8 cellular contexts compared by ENCODE assay signal in genomic region chr17:77528516-77529327, GRCh38.
DNase-seq lines count a peak whose midpoint lies in the region; ATAC-seq, FAIRE-seq and TF ChIP-seq lines count a peak whose summit lies in the region.

No MANE protein-coding gene starts in this region.

- no peak for DNase-seq in GM23248
- DNase-seq in NCI-H524 treated with DMSO at 0.1 percent for 48 hours (lab: John Stamatoyannopoulos, UW), result peak; percentile 75
- DNase-seq in cerebellar cortex (ENCODE audit: low spot score), result peak; percentile 50
- no peak for DNase-seq in GM12892 (ENCODE audit: insufficient read length)
- DNase-seq in DMS53 (lab: John Stamatoyannopoulos, UW), result no peak

- H3K4me3 ChIP-seq in GM23248, result peak overlapping the region; percentile 46
- peak overlapping the region; percentile 45 for H3K4me3 ChIP-seq in neuron (ENCODE audit: low read length)

- H3K4me1 ChIP-seq in GM23248 (ENCODE audit: insufficient read depth) (no peaks in the 10 kb centered on the region), neuron (ENCODE audit: insufficient read depth, low read length) (no peaks in the 10 kb centered on the region)

- no peaks in the 10 kb centered on the region for H3K79me2 ChIP-seq in GM23248 (ENCODE audit: insufficient read depth)

- peak overlapping the region; percentile 27 for H3K4me2 ChIP-seq in GM23248 (ENCODE audit: unreplicated experiment)

- TF ChIP-seq POLR2A in GM12892 (IDR thresholded peaks at IDR 0.05; ENCODE audit: low read depth, low read length), result no peak

- H3K27me3 ChIP-seq in GM23248 (replicated peaks; ENCODE audit: insufficient read depth), result peaks cover 14% of the 10 kb centered on the region; the same call in 1 of the 2 replicates
- H3K27me3 ChIP-seq in neuron (ENCODE audit: insufficient read depth, low read length), result peaks cover 11% of the 10 kb centered on the region

- no peaks in the 10 kb centered on the region for H3K9me3 ChIP-seq in GM23248 (ENCODE audit: low read depth)
- peaks cover 3% of the 10 kb centered on the region for H3K9me3 ChIP-seq in neuron (ENCODE audit: low read length)

- H2AFZ ChIP-seq in GM23248, result no peak overlapping the region
- H2AFZ ChIP-seq in neuron (ENCODE audit: low read depth, low read length), result peak overlapping the region; percentile 57

- H3F3A ChIP-seq in GM23248 (ENCODE audit: insufficient read depth), result no peaks in the 10 kb centered on the region

- ATAC-seq in GM19328 (IDR thresholded peaks at IDR 0.05; ENCODE audit: unreplicated experiment) (no peak), HG03432 (IDR thresholded peaks at IDR 0.05; ENCODE audit: unreplicated experiment) (no peak)

- FAIRE-seq in GM12892 (lab: Jason Lieb, UNC), result no peak

- no peaks in the 10 kb centered on the region for H4K20me1 ChIP-seq in GM23248 (ENCODE audit: insufficient read depth)

- H3K36me3 ChIP-seq in GM23248 (ENCODE audit: low read depth) (no peaks in the 10 kb centered on the region), neuron (ENCODE audit: insufficient read depth, low read length) (no peaks in the 10 kb centered on the region)

- no peaks in the 10 kb centered on the region for H3K9me2 ChIP-seq in GM23248 (ENCODE audit: insufficient read depth)

- in situ Hi-C loops in GM23248 (cut with MboI), result no loop called here

- no peak overlapping the region for H3K9ac ChIP-seq in GM23248

- WGBS in GM23248 (ENCODE audit: low coverage in 1 of 2, low lambda C conversion rate in 2 of 2, missing lambda C conversion rate in 2 of 2), 2 experiments, result 3 to 5% methylated on average over 35 to 59 of the region's 66 CpGs

- no peak overlapping the region for H3K27ac ChIP-seq in GM23248

Comparison
In these comparisons a context has a peak if more than half of its experiments do, and no peak if none do; other contexts are left out.
1. DNase-seq: peak in NCI-H524 treated with DMSO at 0.1 percent for 48 hours (single experiment) and cerebellar cortex (single experiment); none in GM23248 (single experiment), GM12892 (single experiment) and DMS53 (single experiment).